11 cellular contexts compared by ENCODE assay signal in the genomic region with DNA sequence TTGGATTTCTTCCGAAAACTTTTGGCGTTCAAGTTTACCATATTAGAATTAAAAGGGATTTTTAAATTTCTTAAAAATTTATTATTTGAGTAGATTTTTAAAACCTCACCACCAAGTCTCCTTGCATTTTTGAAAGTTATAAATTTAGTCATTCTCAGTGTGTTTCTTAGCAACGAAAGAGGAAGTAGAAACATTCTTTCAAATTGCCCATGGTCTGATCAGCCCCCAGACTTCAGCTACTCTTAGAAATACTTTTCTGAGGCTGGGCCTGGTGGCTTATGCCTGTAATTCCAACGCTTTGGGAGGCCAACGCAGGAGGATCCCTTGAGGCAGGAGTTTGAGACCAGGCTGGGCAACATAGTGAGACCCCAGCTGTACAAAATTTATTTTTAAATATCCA. TPM values are rescaled to one million over a fixed set of nuclear protein-coding genes. Genes with fewer than 3 reads are reported as not detected.
DNase-seq lines count a peak whose midpoint lies in the region; ATAC-seq and TF ChIP-seq lines count a peak whose summit lies in the region.
"Had no signal": no experiment of that assay in that cellular context is flagged by ENCODE, and none has a peak within 500 bp of the region (broad histone marks: within the 10 kb centered on the region; RNA-seq: fewer than 3 reads in every experiment).

No MANE protein-coding gene starts in this region.

- peaks cover 16% of the 10 kb centered on the region for H3K4me1 Mint-ChIP-seq in activated naive CD8-positive, alpha-beta T cell treated with anti-CD3 and anti-CD28 coated beads for 36 hours
- H3K4me1 Mint-ChIP-seq in type B pancreatic cell (ENCODE audit: unreplicated experiment): no peaks in the 10 kb centered on the region

- TF ChIP-seq CTCF in type B pancreatic cell (conservative IDR thresholded peaks at IDR 0.05): no peak

- intact Hi-C loops in cardiac septum (cut with DNase I): no loop called here

- H3K9me3 Mint-ChIP-seq in activated naive CD8-positive, alpha-beta T cell treated with anti-CD3 and anti-CD28 coated beads for 36 hours: no peaks in the 10 kb centered on the region
- H3K9me3 Mint-ChIP-seq in type B pancreatic cell: no peaks in the 10 kb centered on the region

- ATAC-seq in GM18511 (IDR thresholded peaks at IDR 0.05; ENCODE audit: unreplicated experiment): peak; percentile 79
- peak; percentile 62 for ATAC-seq in GM21526 (IDR thresholded peaks at IDR 0.05; ENCODE audit: low FRiP score, unreplicated experiment)
- ATAC-seq in HG03354 (IDR thresholded peaks at IDR 0.05; ENCODE audit: poor library complexity, severe bottlenecking, unreplicated experiment): peak; percentile 86
- no peak for ATAC-seq in GM21381 (IDR thresholded peaks at IDR 0.05; ENCODE audit: unreplicated experiment)

- H3K4me3 Mint-ChIP-seq in activated naive CD8-positive, alpha-beta T cell treated with anti-CD3 and anti-CD28 coated beads for 36 hours: no peak overlapping the region
- no peak overlapping the region for H3K4me3 Mint-ChIP-seq in type B pancreatic cell

- DNase-seq in activated naive CD8-positive, alpha-beta T cell treated with anti-CD3 and anti-CD28 coated beads for 36 hours: no peak
- DNase-seq in type B pancreatic cell (ENCODE audit: extremely low spot score, unreplicated experiment) (no peak), cardiac septum (ENCODE audit: low spot score) (no peak)
- no peak for DNase-seq in NK-92 treated with Interleukin-12 subunit alpha and Interleukin-12 subunit beta, amount 100 ng/mL, for 24 hours (lab: John Stamatoyannopoulos, UW)
- DNase-seq: activated CD4-positive, alpha-beta T cell treated with anti-CD3 and anti-CD28 coated beads, Interleukin-2, amount 50 U/mL, for 48 hours; kidney glomerular epithelial cell; NCI-H1092 treated with DMSO at 0.1 percent for 48 hours had no signal

- peaks cover 8% of the 10 kb centered on the region for H3K36me3 Mint-ChIP-seq in activated naive CD8-positive, alpha-beta T cell treated with anti-CD3 and anti-CD28 coated beads for 36 hours
- H3K36me3 Mint-ChIP-seq in type B pancreatic cell: no peaks in the 10 kb centered on the region

- H3K27ac Mint-ChIP-seq in activated naive CD8-positive, alpha-beta T cell treated with anti-CD3 and anti-CD28 coated beads for 36 hours: peak overlapping the region; percentile 56
- H3K27ac Mint-ChIP-seq in type B pancreatic cell: no peak overlapping the region

- H3K27me3 Mint-ChIP-seq in activated naive CD8-positive, alpha-beta T cell treated with anti-CD3 and anti-CD28 coated beads for 36 hours: no peaks in the 10 kb centered on the region
- H3K27me3 Mint-ChIP-seq in type B pancreatic cell: peaks cover 6% of the 10 kb centered on the region

RNA-seq across cellular contexts. Expression of gene RTF2, which starts 15.1 kb away (rescaled TPM):
- total RNA-seq in activated naive CD8-positive, alpha-beta T cell treated with anti-CD3 and anti-CD28 coated beads for 36 hours: 10 to 100 TPM; 70.3 to 76.3 TPM
- total RNA-seq in type B pancreatic cell (ENCODE audit: low replicate concordance) (63.5 and 71.2 TPM in 2 replicates), cardiac septum (76.0 TPM)

RNA-seq across cellular contexts. Expression of gene CASS4, which starts 41.3 kb away (rescaled TPM):
- total RNA-seq in activated naive CD8-positive, alpha-beta T cell treated with anti-CD3 and anti-CD28 coated beads for 36 hours: 1 to 10 TPM; 3.0 to 3.4 TPM
- 0.38 and 0.56 TPM in 2 replicates for total RNA-seq in type B pancreatic cell (ENCODE audit: low replicate concordance)
- total RNA-seq in cardiac septum: 0.30 TPM
